1 cellular context compared by ENCODE assay signal in genomic region chr9:132409828-132410528, GRCh38.
TF ChIP-seq lines count a peak whose summit lies in the region.

TSS of gene CFAP77 (plus strand) at chr9:132410211. CDS start at chr9:132410272, 61 bp downstream.

TF ChIP-seq in HEK293, 187 proteins besides CTCF, POLR2A, EP300 and RAD21 (continued from another document):
- TF ChIP-seq ZNF518A (tag by site-specific recombination; conservative IDR thresholded peaks at IDR 0.05; ENCODE audit: low read depth), result 0 out of 2 replicates have a peak, but pooled peaks have one; percentile 28
- no peak for TF ChIP-seq ZEB2 (tag by site-specific recombination; IDR thresholded peaks at IDR 0.05)
- TF ChIP-seq GLI4 (tag by site-specific recombination; IDR thresholded peaks at IDR 0.05), result no peak
- TF ChIP-seq ZNF274 (IDR thresholded peaks at IDR 0.05; ENCODE audit: low read length), result no peak
- TF ChIP-seq ZNF274 (tag by site-specific recombination; IDR thresholded peaks at IDR 0.05; ENCODE audit: borderline replicate concordance), result no peak
- TF ChIP-seq ZNF426 (tag by site-specific recombination; IDR thresholded peaks at IDR 0.05), result no peak
- TF ChIP-seq KLF17 (tag by site-specific recombination; IDR thresholded peaks at IDR 0.05), result peak; percentile 75
- TF ChIP-seq ZBTB20 (tag by site-specific recombination; IDR thresholded peaks at IDR 0.05), result peak; percentile 13; the same call in 1 of the 2 replicates
- no peak; the same call in 1 of the 2 replicates for TF ChIP-seq ZNF501 (tag by site-specific recombination; IDR thresholded peaks at IDR 0.05)
- peak; percentile 50; the same call in 1 of the 2 replicates for TF ChIP-seq GLIS1 (tag by site-specific recombination; IDR thresholded peaks at IDR 0.05)
- no peak for TF ChIP-seq ZNF639 (tag by site-specific recombination; IDR thresholded peaks at IDR 0.05)
- no peak for TF ChIP-seq ZNF610 (tag by site-specific recombination; IDR thresholded peaks at IDR 0.05; ENCODE audit: borderline replicate concordance)
- TF ChIP-seq SP2 (tag by site-specific recombination; IDR thresholded peaks at IDR 0.05), result no peak
